In genomic region chr12:110001596-110001995, GRCh38 we compare ENCODE assay signal across 1 cellular context.
TF ChIP-seq lines count a peak whose summit lies in the region.

No MANE protein-coding gene starts in this region.

TF ChIP-seq in IMR-90, 13 proteins besides CTCF, POLR2A, EP300 and RAD21 (continued from another document):
- TF ChIP-seq RFX5 (IDR thresholded peaks at IDR 0.05; ENCODE audit: low read depth, low read length), result no peak
- TF ChIP-seq FOS (IDR thresholded peaks at IDR 0.05; ENCODE audit: low read depth, low read length), result peak; percentile 66
